Comparison of ENCODE assay signal across 8 cellular contexts in the genomic region with DNA sequence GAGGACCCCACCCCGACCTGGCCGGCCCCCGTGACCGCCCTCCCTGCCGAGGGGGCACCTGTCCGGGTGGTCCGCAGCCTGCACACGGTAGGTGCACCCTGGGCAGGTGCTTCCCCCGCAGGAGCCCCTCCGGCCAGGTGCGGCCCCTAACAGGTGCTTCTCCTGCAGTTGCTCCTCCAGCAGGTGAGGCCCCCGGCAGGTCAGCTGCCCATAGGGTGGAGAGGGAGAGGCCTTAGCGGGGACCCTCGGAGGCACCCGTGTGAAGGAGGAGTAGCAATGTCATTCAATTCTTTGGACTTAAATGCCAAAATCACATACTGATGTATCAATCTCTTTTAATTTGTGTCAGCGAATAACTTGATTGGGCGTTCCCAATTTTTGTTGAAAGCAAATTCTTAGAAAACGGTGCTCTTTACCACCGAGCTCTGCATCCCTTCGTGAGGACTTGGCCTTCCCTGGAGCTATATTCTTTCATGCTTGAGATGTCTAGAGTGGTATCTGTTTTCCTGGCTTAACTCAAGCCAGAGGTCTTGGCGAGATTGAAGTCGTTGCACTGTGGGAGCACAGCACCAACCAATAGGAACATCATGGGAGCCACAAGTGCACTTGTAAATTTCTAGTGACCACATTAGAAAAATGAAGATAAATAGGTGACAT. TPM values are rescaled to one million over a fixed set of nuclear protein-coding genes. Genes with fewer than 3 reads are reported as not detected.
DNase-seq lines count a peak whose midpoint lies in the region; ATAC-seq, FAIRE-seq and TF ChIP-seq lines count a peak whose summit lies in the region.

No MANE protein-coding gene starts in this region.

- H3K4me2 ChIP-seq in keratinocyte (ENCODE audit: control insufficient read depth, extremely low read depth, insufficient read depth, low read depth, low read length) = peak overlapping the region; percentile 81

- H3K9me1 ChIP-seq in keratinocyte (ENCODE audit: control insufficient read depth, extremely low read depth, insufficient read depth, low read length) = no peaks in the 10 kb centered on the region

- H3K9me3 Mint-ChIP-seq in activated naive CD8-positive, alpha-beta T cell (ENCODE audit: low read depth) = no peaks in the 10 kb centered on the region
- H3K9me3 Mint-ChIP-seq in stimulated activated naive CD8-positive, alpha-beta T cell treated with anti-CD3 and anti-CD28 coated beads, Interleukin-15, amount 100 ng/mL, for 72 hours = peaks cover 5 to 8% of the 10 kb centered on the region in 2 donors

- H3K4me1 ChIP-seq in HUES48 (ENCODE audit: control insufficient read depth, insufficient read depth, low read length) (peaks cover 29% of the 10 kb centered on the region), keratinocyte (ENCODE audit: control insufficient read depth, extremely low read depth, insufficient read depth, low read length) (peaks cover 12% of the 10 kb centered on the region)

- no peak for TF ChIP-seq CTCF in keratinocyte (optimal IDR thresholded peaks at IDR 0.05 in 1 of 3, IDR thresholded peaks at IDR 0.05 in 1 of 3, conservative IDR thresholded peaks at IDR 0.05 in 1 of 3; ENCODE audit: extremely low read depth in 1 of 3, insufficient read depth in 2 of 3, low read length in 3 of 3)
- no peak for TF ChIP-seq CTCF in D721Med (IDR thresholded peaks at IDR 0.05; ENCODE audit: insufficient read depth, missing control alignments)

- H3K4me3 ChIP-seq in GM08714 (ENCODE audit: low read length) = peak overlapping the region; percentile 96
- peak overlapping the region; percentile 99 for H3K4me3 ChIP-seq in HUES48 (ENCODE audit: low read depth, low read length)
- H3K4me3 ChIP-seq in keratinocyte (ENCODE audit: control insufficient read depth in 2 of 3, extremely low read depth in 1 of 3, insufficient read depth in 2 of 3, low read depth in 1 of 3, low read length in 3 of 3) = peak overlapping the region; percentile 77 to 98 (median 79)

- H3K4me3 Mint-ChIP-seq in activated naive CD8-positive, alpha-beta T cell = peak overlapping the region; percentile 91
- H3K4me3 Mint-ChIP-seq in stimulated activated naive CD8-positive, alpha-beta T cell treated with anti-CD3 and anti-CD28 coated beads, Interleukin-15, amount 100 ng/mL, for 72 hours = peak overlapping the region; percentile 93 to 96

- H3K4me1 Mint-ChIP-seq in activated naive CD8-positive, alpha-beta T cell (ENCODE audit: low read depth) = peaks cover 17% of the 10 kb centered on the region
- peaks cover 46% of the 10 kb centered on the region for H3K4me1 Mint-ChIP-seq in stimulated activated naive CD8-positive, alpha-beta T cell treated with anti-CD3 and anti-CD28 coated beads, Interleukin-15, amount 100 ng/mL, for 72 hours

- FAIRE-seq in keratinocyte (lab: Jason Lieb, UNC) (no peak), D721Med (lab: Jason Lieb, UNC) (no peak)

- H3K36me3 Mint-ChIP-seq in activated naive CD8-positive, alpha-beta T cell = no peaks in the 10 kb centered on the region

- H3K36me3 ChIP-seq in HUES48 (ENCODE audit: control insufficient read depth, insufficient read depth, low read length) (peaks cover 14% of the 10 kb centered on the region), keratinocyte (ENCODE audit: control insufficient read depth in 2 of 2, extremely low read depth in 1 of 2, insufficient read depth in 2 of 2, low read length in 2 of 2) (no peaks in the 10 kb centered on the region)

- peaks cover 40% of the 10 kb centered on the region for H3K79me2 ChIP-seq in keratinocyte (ENCODE audit: control insufficient read depth, insufficient read depth, low read length)

- H3K27me3 ChIP-seq in HUES48 (ENCODE audit: control insufficient read depth, insufficient read depth, low read length) (no peaks in the 10 kb centered on the region), keratinocyte (ENCODE audit: control insufficient read depth, extremely low read depth, insufficient read depth, low read length) (no peaks in the 10 kb centered on the region)

- H3K27me3 Mint-ChIP-seq in activated naive CD8-positive, alpha-beta T cell = peaks cover under 1% of the 10 kb centered on the region
- peaks cover under 1% of the 10 kb centered on the region for H3K27me3 Mint-ChIP-seq in stimulated activated naive CD8-positive, alpha-beta T cell treated with anti-CD3 and anti-CD28 coated beads, Interleukin-15, amount 100 ng/mL, for 72 hours

- dilution Hi-C loops in keratinocyte (cut with MboI; ENCODE audit: extremely low pct_ligation_motif_present, low sequenced_read_pairs) = no loop called here

- no peak for ATAC-seq in stimulated activated naive CD8-positive, alpha-beta T cell treated with anti-CD3 and anti-CD28 coated beads, Interleukin-15, amount 100 ng/mL, for 72 hours
- no peak for ATAC-seq in GM19467 (IDR thresholded peaks at IDR 0.05; ENCODE audit: unreplicated experiment)

- H3K27ac ChIP-seq in HUES48 (ENCODE audit: low read depth, low read length) (peak overlapping the region; percentile 60), keratinocyte (ENCODE audit: control insufficient read depth, insufficient read depth, low read length) (no peak overlapping the region)

- DNase-seq in keratinocyte (ENCODE audit: low read depth, low spot score) (no peak), SHP77 (lab: John Stamatoyannopoulos, UW) (no peak), D721Med (ENCODE audit: insufficient read length, low spot score) (no peak)
- no peak for DNase-seq in stimulated activated naive CD8-positive, alpha-beta T cell treated with anti-CD3 and anti-CD28 coated beads, Interleukin-15, amount 100 ng/mL, for 72 hours

- H3K27ac Mint-ChIP-seq in activated naive CD8-positive, alpha-beta T cell = peak overlapping the region; percentile 71
- no peak overlapping the region for H3K27ac Mint-ChIP-seq in stimulated activated naive CD8-positive, alpha-beta T cell treated with anti-CD3 and anti-CD28 coated beads, Interleukin-15, amount 100 ng/mL, for 72 hours

- H3K9ac ChIP-seq in HUES48 (ENCODE audit: low read depth, low read length) = peak overlapping the region; percentile 65; the same call in 1 of the 2 replicates
- peak overlapping the region; percentile 93 for H3K9ac ChIP-seq in keratinocyte (ENCODE audit: control insufficient read depth, extremely low read depth, insufficient read depth, low read length)

- peaks cover 7% of the 10 kb centered on the region for H3K9me3 ChIP-seq in HUES48 (ENCODE audit: control insufficient read depth, insufficient read depth, low read length)
- H3K9me3 ChIP-seq in keratinocyte (ENCODE audit: control insufficient read depth, low read depth, low read length) = no peaks in the 10 kb centered on the region

- H4K20me1 ChIP-seq in keratinocyte (ENCODE audit: control insufficient read depth, extremely low read depth, insufficient read depth, low read length) = no peaks in the 10 kb centered on the region

- H2AFZ ChIP-seq in keratinocyte (ENCODE audit: control insufficient read depth, low read length) = peak overlapping the region; percentile 56

RNA-seq across cellular contexts. Expression of a gene that starts 0.8 kb away (rescaled TPM):
- 4.4 to 16.5 TPM (median 14.9 TPM) in 3 replicates for polyA plus RNA-seq in keratinocyte
- 1.2 TPM for polyA plus RNA-seq in keratinocyte (2011; ENCODE audit: low read depth)
- 4.6 and 6.0 TPM in 2 replicates for polyA plus RNA-seq in keratinocyte (2011; cell fraction: cytosol; rRNA removed)
- 7.7 and 7.8 TPM in 2 replicates for polyA plus RNA-seq in keratinocyte (2011; cell fraction: nucleus; rRNA removed)
- 1.5 and 12.4 TPM in 2 replicates for polyA plus RNA-seq in keratinocyte (2012; ENCODE audit: low replicate concordance)
- polyA minus RNA-seq in keratinocyte = 6.0 to 20.7 TPM (median 15.5 TPM) in 3 replicates
- polyA minus RNA-seq in keratinocyte (2011; cell fraction: cytosol; rRNA and poly(A)+ RNA removed) = 4.4 TPM
- 5.2 and 8.7 TPM in 2 replicates for polyA minus RNA-seq in keratinocyte (2011; cell fraction: nucleus; rRNA and poly(A)+ RNA removed)
